Comparison of ENCODE assay signal across 26 cellular contexts in the genomic region with DNA sequence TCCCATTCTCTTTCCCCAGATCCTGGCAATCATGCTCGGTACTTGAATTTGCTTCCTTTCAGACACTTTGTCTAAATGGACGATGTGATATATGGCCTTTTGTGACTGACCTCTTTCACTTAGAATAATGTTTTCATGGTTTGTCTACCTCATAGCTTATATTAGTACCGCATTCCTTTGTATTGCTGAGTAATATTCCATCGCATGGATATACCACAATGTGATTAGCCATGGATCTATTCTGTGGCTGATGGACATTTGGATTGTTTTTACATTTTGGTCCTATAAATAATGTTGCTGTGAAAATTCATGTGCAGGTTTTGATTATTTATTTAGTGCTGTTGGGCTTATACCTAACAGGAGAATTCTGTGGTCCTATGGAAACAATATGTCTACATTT.
"Had no signal": no experiment of that assay in that cellular context is flagged by ENCODE, and none has a peak within 500 bp of the region (broad histone marks: within the 10 kb centered on the region; RNA-seq: fewer than 3 reads in every experiment).

No MANE protein-coding gene starts in this region.

- H3K27me3 ChIP-seq: colonic mucosa, dorsolateral prefrontal cortex, esophagus muscularis mucosa, esophagus squamous epithelium, foreskin keratinocyte, gastrocnemius medialis, gastroesophageal sphincter, heart left ventricle, heart right ventricle, hepatocyte had no signal

- DNase-seq: colonic mucosa; cortex of kidney; dermis blood vessel endothelial cell; dorsolateral prefrontal cortex; effector CD4-positive, alpha-beta T cell; effector CD8-positive, alpha-beta T cell; effector memory CD4-positive, alpha-beta T cell; effector memory CD8-positive, alpha-beta T cell; endodermal cell; erythroblast; esophagus squamous epithelium; foreskin fibroblast; foreskin keratinocyte; foreskin melanocyte; gastrocnemius medialis; glutamatergic neuron; head of caudate nucleus; heart left ventricle; heart right ventricle had no signal

- H3K4me3 ChIP-seq: colonic mucosa, coronary artery, dorsolateral prefrontal cortex, esophagus muscularis mucosa, esophagus squamous epithelium, gastrocnemius medialis, gastroesophageal sphincter, heart left ventricle, heart right ventricle, hepatocyte had no signal

- H3K4me3 Mint-ChIP-seq: dendritic cell treated with granulocyte-macrophage colony-stimulating factor and Interleukin-4, amounts not matched to agents 40 ng/mL and 50 ng/mL, for 4 days; effector memory CD8-positive, alpha-beta T cell; endodermal cell had no signal

- H3K27ac ChIP-seq: colonic mucosa, coronary artery, dorsolateral prefrontal cortex, epithelial cell of prostate, esophagus muscularis mucosa, esophagus squamous epithelium, foreskin keratinocyte, gastrocnemius medialis, gastroesophageal sphincter, heart left ventricle, heart right ventricle, hepatocyte had no signal

- H3K36me3 ChIP-seq: colonic mucosa, esophagus muscularis mucosa, esophagus squamous epithelium, gastrocnemius medialis, gastroesophageal sphincter, heart left ventricle, heart right ventricle had no signal

- ATAC-seq: effector memory CD8-positive, alpha-beta T cell; esophagus mucosa; foreskin keratinocyte; gastrocnemius medialis; gastroesophageal sphincter; heart left ventricle; heart right ventricle had no signal

- H2AFZ ChIP-seq: hepatocyte had no signal

- H3K4me2 ChIP-seq: hepatocyte had no signal

- H3K27ac Mint-ChIP-seq: dendritic cell treated with granulocyte-macrophage colony-stimulating factor and Interleukin-4, amounts not matched to agents 40 ng/mL and 50 ng/mL, for 4 days; effector memory CD8-positive, alpha-beta T cell; endodermal cell had no signal

- H3K9me3 ChIP-seq: colonic mucosa, esophagus squamous epithelium, gastrocnemius medialis, gastroesophageal sphincter had no signal

- H3K27me3 Mint-ChIP-seq: dendritic cell treated with granulocyte-macrophage colony-stimulating factor and Interleukin-4, amounts not matched to agents 40 ng/mL and 50 ng/mL, for 4 days; effector memory CD8-positive, alpha-beta T cell had no signal

- H3K4me1 ChIP-seq: colonic mucosa, esophagus muscularis mucosa, foreskin keratinocyte, gastrocnemius medialis, gastroesophageal sphincter, heart left ventricle, heart right ventricle had no signal

- H3K79me2 ChIP-seq: hepatocyte had no signal

- H3K4me1 Mint-ChIP-seq: endodermal cell had no signal
